1 cellular context compared by ENCODE assay signal in genomic region chr5:84397385-84397784, GRCh38.
TF ChIP-seq lines count a peak whose summit lies in the region.

No MANE protein-coding gene starts in this region.

TF ChIP-seq in neural cell, 6 proteins besides CTCF, POLR2A, EP300 and RAD21 (continued from another document):
- TF ChIP-seq REST (IDR thresholded peaks at IDR 0.05; ENCODE audit: borderline replicate concordance) (no peak), SMC3 (conservative IDR thresholded peaks at IDR 0.05; ENCODE audit: poor library complexity) (no peak), TAF1 (IDR thresholded peaks at IDR 0.05; ENCODE audit: low read depth) (no peak), EZH2 (IDR thresholded peaks at IDR 0.05; ENCODE audit: borderline replicate concordance, insufficient read depth, low read length, poor library complexity, severe bottlenecking) (no peak)
